Comparison of ENCODE assay signal across 33 cellular contexts in genomic region chr15:99632521-99632920, GRCh38.
DNase-seq lines count a peak whose midpoint lies in the region; ATAC-seq, FAIRE-seq and TF ChIP-seq lines count a peak whose summit lies in the region.
"Had no signal": no experiment of that assay in that cellular context is flagged by ENCODE, and none has a peak within 500 bp of the region (broad histone marks: within the 10 kb centered on the region; RNA-seq: fewer than 3 reads in every experiment).

No MANE protein-coding gene starts in this region.

- H3K27ac Mint-ChIP-seq in dendritic cell treated with granulocyte-macrophage colony-stimulating factor and Interleukin-4, amounts not matched to agents 40 ng/mL and 50 ng/mL, for 4 days, result peak overlapping the region; percentile 82
- H3K27ac Mint-ChIP-seq: activated naive CD4-positive, alpha-beta T cell treated with anti-CD3 and anti-CD28 coated beads, Interleukin-2, amount 50 U/mL, for 24 hours; activated T-helper 17 cell treated with anti-CD3 and anti-CD28 coated beads, Interleukin-2, amount 50 U/mL, for 72 hours had no signal

- ATAC-seq in A549 (no peak), gastrocnemius medialis (no peak), HG03521 (IDR thresholded peaks at IDR 0.05; ENCODE audit: unreplicated experiment) (no peak)
- ATAC-seq: activated T-helper 17 cell treated with anti-CD3 and anti-CD28 coated beads, Interleukin-2, amount 50 U/mL, for 72 hours; HCT116; Panc1 had no signal

- no peak overlapping the region for H3K4me3 ChIP-seq in A549
- no peak overlapping the region for H3K4me3 ChIP-seq in HUES6 (ENCODE audit: low read depth, low read length)
- H3K4me3 ChIP-seq in gastrocnemius medialis, result no peak overlapping the region
- H3K4me3 ChIP-seq: prostate gland, stomach, thyroid gland had no signal

- CTCF ChIA-PET in A549 (lab: Yijun Ruan, JAX), result interaction anchor here (1.6 kb wide), 1 partner anchor 64 kb away, joined by 3 read pairs; no protein-coding TSS in a partner anchor

- no peaks in the 10 kb centered on the region for H3K27me3 Mint-ChIP-seq in dendritic cell treated with granulocyte-macrophage colony-stimulating factor and Interleukin-4, amounts not matched to agents 40 ng/mL and 50 ng/mL, for 4 days
- H3K27me3 Mint-ChIP-seq: activated naive CD4-positive, alpha-beta T cell treated with anti-CD3 and anti-CD28 coated beads, Interleukin-2, amount 50 U/mL, for 24 hours; activated T-helper 17 cell treated with anti-CD3 and anti-CD28 coated beads, Interleukin-2, amount 50 U/mL, for 72 hours; naive B cell had no signal

- no peaks in the 10 kb centered on the region for H3K9me3 ChIP-seq in A549
- H3K9me3 ChIP-seq in HUES6 (ENCODE audit: control insufficient read depth, insufficient read depth, low read depth, low read length), result peaks cover 6% of the 10 kb centered on the region; the same call in 1 of the 2 replicates
- H3K9me3 ChIP-seq in gastrocnemius medialis, result no peaks in the 10 kb centered on the region
- H3K9me3 ChIP-seq: Caco-2, prostate gland, stomach, thyroid gland had no signal

- peaks cover 59% of the 10 kb centered on the region for H3K36me3 Mint-ChIP-seq in dendritic cell treated with granulocyte-macrophage colony-stimulating factor and Interleukin-4, amounts not matched to agents 40 ng/mL and 50 ng/mL, for 4 days (ENCODE audit: low read depth)

- no peak overlapping the region for H3K4me3 Mint-ChIP-seq in dendritic cell treated with granulocyte-macrophage colony-stimulating factor and Interleukin-4, amounts not matched to agents 40 ng/mL and 50 ng/mL, for 4 days
- H3K4me3 Mint-ChIP-seq: activated naive CD4-positive, alpha-beta T cell treated with anti-CD3 and anti-CD28 coated beads, Interleukin-2, amount 50 U/mL, for 24 hours; activated T-helper 17 cell treated with anti-CD3 and anti-CD28 coated beads, Interleukin-2, amount 50 U/mL, for 72 hours; naive B cell had no signal

- FAIRE-seq in A549 (lab: Jason Lieb, UNC), result peak; percentile 76
- FAIRE-seq: endothelial cell of umbilical vein, GM18507, HTR-8/SVneo had no signal

- H3K27me3 ChIP-seq in HUES6 (ENCODE audit: control insufficient read depth, insufficient read depth, low read length), result no peaks in the 10 kb centered on the region
- H3K27me3 ChIP-seq in gastrocnemius medialis, result no peaks in the 10 kb centered on the region
- H3K27me3 ChIP-seq: stomach, thyroid gland had no signal

- no peak for TF ChIP-seq RAD21 in A549 (conservative IDR thresholded peaks at IDR 0.05 in 1 of 2, IDR thresholded peaks at IDR 0.05 in 1 of 2)

- H3K9ac ChIP-seq in HUES6 (ENCODE audit: low read length), result no peak overlapping the region

- H3K4me2 ChIP-seq in A549, result no peak overlapping the region

- peaks cover 58% of the 10 kb centered on the region for H3K4me1 Mint-ChIP-seq in dendritic cell treated with granulocyte-macrophage colony-stimulating factor and Interleukin-4, amounts not matched to agents 40 ng/mL and 50 ng/mL, for 4 days (ENCODE audit: low read depth)

- POLR2A ChIA-PET in A549 (lab: Yijun Ruan, JAX), result no interaction called here

- DNase-seq in A549 (ENCODE audit: low read depth in 1 of 2, low spot score in 1 of 2) (no peak), gastrocnemius medialis (no peak), RKO (ENCODE audit: low spot score) (no peak)
- no peak for DNase-seq in activated CD4-positive, alpha-beta T cell treated with anti-CD3 and anti-CD28 coated beads, Interleukin-2, amount 50 U/mL, for 48 hours
- DNase-seq: ACHN; activated CD4-positive, alpha-beta T cell treated with anti-CD3 and anti-CD28 coated beads, Interleukin-2, amount 50 U/mL, for 4 hours; activated CD4-positive, CD25-positive, alpha-beta regulatory T cell; activated CD8-positive, alpha-beta memory T cell treated with anti-CD3 and anti-CD28 coated beads, Interleukin-2, amount 50 U/mL, for 4 hours; Caco-2; central memory CD4-positive, alpha-beta T cell; DMS79 treated with DMSO at 0.1 percent for 48 hours; KG1; MM.1S; naive B cell; NCI-H1417; NCI-H2029 treated with DMSO at 0.1 percent for 48 hours; NCI-H2227 treated with DMSO at 0.1 percent for 48 hours; NCI-H526 treated with DMSO at 0.1 percent for 48 hours; stomach; SW 1271; T1000; thyroid gland had no signal

- H3K36me3 ChIP-seq in HUES6 (ENCODE audit: control insufficient read depth, insufficient read depth, low read length) (peaks cover 19% of the 10 kb centered on the region; the same call in 1 of the 2 replicates), gastrocnemius medialis (no peaks in the 10 kb centered on the region)
- H3K36me3 ChIP-seq: prostate gland, thyroid gland had no signal

- TF ChIP-seq CTCF in A549 (IDR thresholded peaks at IDR 0.05), result no peak
- no peak for TF ChIP-seq CTCF in gastrocnemius medialis (IDR thresholded peaks at IDR 0.05 in 4 of 5, conservative IDR thresholded peaks at IDR 0.05 in 1 of 5)

- in situ Hi-C loops in gastrocnemius medialis (cut with MboI; ENCODE audit: low sequenced_read_pairs in 4 of 4), result loop anchor here in 1 of 4 donors (10.0 kb wide), 1 partner anchor 62 kb away; no protein-coding TSS in a partner anchor

- H3K4me1 ChIP-seq in A549 (peaks cover 20% of the 10 kb centered on the region), HUES6 (ENCODE audit: control insufficient read depth, insufficient read depth, low read length) (peaks cover 21% of the 10 kb centered on the region), gastrocnemius medialis (peaks cover 40 to 47% of the 10 kb centered on the region in 2 donors)
- H3K4me1 ChIP-seq: prostate gland had no signal

- WGBS in A549 (ENCODE audit: missing lambda C conversion rate), result 97% methylated on average over 2 of the region's 2 CpGs

- TF ChIP-seq POLR2A in A549 (IDR thresholded peaks at IDR 0.05; ENCODE audit: low read length) (no peak), gastrocnemius medialis (IDR thresholded peaks at IDR 0.05) (no peak)

- H3K9me3 Mint-ChIP-seq in dendritic cell treated with granulocyte-macrophage colony-stimulating factor and Interleukin-4, amounts not matched to agents 40 ng/mL and 50 ng/mL, for 4 days, result no peaks in the 10 kb centered on the region

- H3K27ac ChIP-seq in A549, result no peak overlapping the region
- 0 out of 2 replicates have a peak overlapping the region, but pooled peaks have one; percentile 3 for H3K27ac ChIP-seq in HUES6 (ENCODE audit: low read depth, low read length)
- peak overlapping the region; percentile 65 to 79 (median 70) for H3K27ac ChIP-seq in gastrocnemius medialis
- H3K27ac ChIP-seq: prostate gland, thyroid gland had no signal

- intact Hi-C loops in dendritic cell treated with granulocyte-macrophage colony-stimulating factor and Interleukin-4, amounts not matched to agents 40 ng/mL and 50 ng/mL, for 4 days (cut with micrococcal nuclease), result loop anchor here (5.0 kb wide), 1 partner anchor 65 kb away; the partner anchor contains the start of gene MEF2A
- intact Hi-C loops in gastrocnemius medialis (cut with DNase I; ENCODE audit: low total_unique reads), result no loop called here

- 0 out of 5 replicates have a peak, but pooled peaks of 1 of the 2 experiments have one; percentile 15 for TF ChIP-seq EP300 in A549 (IDR thresholded peaks at IDR 0.05)

TF ChIP-seq in A549, 52 proteins besides CTCF, POLR2A, EP300 and RAD21:
- TF ChIP-seq HOXB13 (CRISPR knock-in tag; IDR thresholded peaks at IDR 0.05; ENCODE audit: low read depth) (no peak), GATA3 (IDR thresholded peaks at IDR 0.05; ENCODE audit: borderline replicate concordance) (no peak), PBX3 (IDR thresholded peaks at IDR 0.05) (no peak), JUNB (IDR thresholded peaks at IDR 0.05) (no peak), BCL3 (IDR thresholded peaks at IDR 0.05) (no peak), KDM5A (IDR thresholded peaks at IDR 0.05) (no peak), RFX5 (IDR thresholded peaks at IDR 0.05) (no peak), ZC3H11A (IDR thresholded peaks at IDR 0.05) (no peak), HES2 (IDR thresholded peaks at IDR 0.05) (no peak), NPAS2 (CRISPR knock-in tag; IDR thresholded peaks at IDR 0.05; ENCODE audit: borderline replicate concordance) (no peak), E2F6 (IDR thresholded peaks at IDR 0.05; ENCODE audit: borderline replicate concordance, low read depth) (no peak), POLR2AphosphoS2 (conservative IDR thresholded peaks at IDR 0.05; ENCODE audit: low read length) (no peak), CBX8 (IDR thresholded peaks at IDR 0.05) (no peak), CEBPB (IDR thresholded peaks at IDR 0.05) (no peak), ESRRA (IDR thresholded peaks at IDR 0.05; ENCODE audit: borderline replicate concordance, low read length) (no peak), JUN (IDR thresholded peaks at IDR 0.05) (no peak)

Comparison
In these comparisons a context has a peak if more than half of its experiments do, and no peak if none do; other contexts are left out.
1. H3K27ac ChIP-seq: peak in HUES6 (single experiment) and gastrocnemius medialis (4 of 4); none in A549 (0 of 2).